28 cellular contexts compared by ENCODE assay signal in genomic region chr9:128908372-128908771, GRCh38.
"Had no signal": no experiment of that assay in that cellular context is flagged by ENCODE, and none has a peak within 500 bp of the region (broad histone marks: within the 10 kb centered on the region; RNA-seq: fewer than 3 reads in every experiment).

No MANE protein-coding gene starts in this region.

- DNase-seq: activated CD4-positive, alpha-beta T cell treated with anti-CD3 and anti-CD28 coated beads, Interleukin-2, amount 50 U/mL, for 1 hour; activated CD4-positive, CD25-positive, alpha-beta regulatory T cell treated with anti-CD3 and anti-CD28 coated beads, Interleukin-2, amount 50 U/mL, for 72 hours; activated CD8-positive, alpha-beta T cell treated with anti-CD3 and anti-CD28 coated beads for 36 hours; activated T-cell treated with anti-CD3 and anti-CD28 coated beads, Interleukin-2, amount 50 U/mL, for 48 hours; cerebellar nuclear complex; colonic mucosa; effector memory CD4-positive, alpha-beta T cell; hippocampal formation; lower lobe of right lung; mesenchymal stem cell; naive thymus-derived CD8-positive, alpha-beta T cell; ovary; retina; stimulated activated CD4-positive, alpha-beta T cell treated with anti-CD3 and anti-CD28 coated beads, Interleukin-12 subunit alpha, Interleukin-12 subunit beta, amount 100 ng/mL, for 4 hours; stimulated activated CD4-positive, alpha-beta T cell treated with anti-CD3 and anti-CD28 coated beads, Interleukin-4, amount 100 ng/mL, for 1 hour; substantia nigra; T-cell; T1000; uterus; WERI-Rb-1 had no signal

- H3K4me3 ChIP-seq: colonic mucosa, gastroesophageal sphincter, lower lobe of right lung, ovary, skin epidermis, uterus had no signal

- H3K4me3 Mint-ChIP-seq: activated CD8-positive, alpha-beta T cell treated with anti-CD3 and anti-CD28 coated beads for 36 hours; stimulated activated naive CD8-positive, alpha-beta T cell treated with anti-CD3 and anti-CD28 coated beads, Interleukin-15, Interleukin-2, amounts not matched to agents 100 ng/mL and 50 ng/mL, for 24 hours; T-cell; type B pancreatic cell had no signal

- H3K9me3 Mint-ChIP-seq: activated CD8-positive, alpha-beta T cell treated with anti-CD3 and anti-CD28 coated beads for 36 hours; activated naive CD4-positive, alpha-beta T cell treated with anti-CD3 and anti-CD28 coated beads, Interleukin-2, amount 50 U/mL, for 72 hours; activated T-helper 2 cell treated with anti-CD3 and anti-CD28 coated beads, Interferon-gamma antibody, Interleukin-2, Interleukin-4, amounts not matched to agents 10 μg/mL and 5 μg/mL and 100 μg/mL, durations not matched to agents 14 hours and 24 hours and 36 hours; naive thymus-derived CD8-positive, alpha-beta T cell; stimulated activated naive CD8-positive, alpha-beta T cell treated with anti-CD3 and anti-CD28 coated beads, Interleukin-15, Interleukin-2, amounts not matched to agents 100 ng/mL and 50 ng/mL, for 24 hours; T-cell; type B pancreatic cell had no signal

- H3K4me1 ChIP-seq: colonic mucosa had no signal

- H3K27ac Mint-ChIP-seq: activated CD8-positive, alpha-beta T cell treated with anti-CD3 and anti-CD28 coated beads for 36 hours; progenitor cell of endocrine pancreas; stimulated activated naive CD8-positive, alpha-beta T cell treated with anti-CD3 and anti-CD28 coated beads, Interleukin-15, Interleukin-2, amounts not matched to agents 100 ng/mL and 50 ng/mL, for 24 hours; type B pancreatic cell had no signal

- H3K27me3 Mint-ChIP-seq: activated CD8-positive, alpha-beta T cell treated with anti-CD3 and anti-CD28 coated beads for 36 hours; naive thymus-derived CD8-positive, alpha-beta T cell; progenitor cell of endocrine pancreas; stimulated activated naive CD8-positive, alpha-beta T cell treated with anti-CD3 and anti-CD28 coated beads, Interleukin-15, Interleukin-2, amounts not matched to agents 100 ng/mL and 50 ng/mL, for 24 hours; T-cell; type B pancreatic cell had no signal

- H3K27ac ChIP-seq: colonic mucosa, gastroesophageal sphincter, lower lobe of right lung, neutrophil, ovary, WERI-Rb-1 had no signal

- H3K27me3 ChIP-seq: colonic mucosa, gastroesophageal sphincter, neutrophil, ovary, uterus had no signal

- H3K9me3 ChIP-seq: colonic mucosa, gastroesophageal sphincter, lower lobe of right lung, neutrophil, ovary, uterus had no signal

- H3K36me3 ChIP-seq: ovary, uterus had no signal
